Comparison of ENCODE assay signal across 13 cellular contexts in genomic region chr20:49575551-49576060, GRCh38. TPM values are rescaled to one million over a fixed set of nuclear protein-coding genes. Genes with fewer than 3 reads are reported as not detected.
A peak's percentile ranks its signal among the peaks of the same experiment; 100 is the strongest.
DNase-seq lines count a peak whose midpoint lies in the region; ATAC-seq and TF ChIP-seq lines count a peak whose summit lies in the region.
"Had no signal": no experiment of that assay in that cellular context is flagged by ENCODE, and none has a peak within 500 bp of the region (broad histone marks: within the 10 kb centered on the region; RNA-seq: fewer than 3 reads in every experiment).

No MANE protein-coding gene starts in this region.

- DNase-seq in BE2C (peak; percentile 23), NCI-H1694 treated with DMSO at 0.1 percent for 48 hours (lab: John Stamatoyannopoulos, UW) (peak; percentile 81), fibroblast of mammary gland (ENCODE audit: low read depth) (peak; percentile 53), osteoblast (ENCODE audit: insufficient read length, low spot score, missing footprints) (peak; percentile 51), foreskin fibroblast (no peak)
- DNase-seq in activated naive CD4-positive, alpha-beta T cell treated with Interleukin-2 at 50 U/mL for 16 hours, result no peak
- DNase-seq: activated CD8-positive, alpha-beta T cell treated with anti-CD3 and anti-CD28 coated beads for 36 hours; effector CD4-positive, alpha-beta T cell; HCEC 1CT; MM.1S had no signal

- TF ChIP-seq CTCF in BE2C (IDR thresholded peaks at IDR 0.05; ENCODE audit: low read depth, low read length) (no peak), fibroblast of mammary gland (conservative IDR thresholded peaks at IDR 0.05; ENCODE audit: control insufficient read depth, insufficient read depth, low read depth, low read length) (no peak), osteoblast (IDR thresholded peaks at IDR 0.05; ENCODE audit: extremely low read depth, low read depth, low read length) (no peak), foreskin fibroblast (IDR thresholded peaks at IDR 0.05; ENCODE audit: low read depth, low read length) (no peak)

- H3K36me3 ChIP-seq in BE2C, result no peaks in the 10 kb centered on the region
- no peaks in the 10 kb centered on the region for H3K36me3 ChIP-seq in osteoblast (ENCODE audit: insufficient read depth, low read length)

- H3K4me1 ChIP-seq in BE2C (no peaks in the 10 kb centered on the region), osteoblast (ENCODE audit: insufficient read depth, low read length) (peaks cover 28% of the 10 kb centered on the region)

- H3K27ac ChIP-seq in osteoblast (ENCODE audit: low read depth, low read length), result no peak overlapping the region
- H3K27ac ChIP-seq: C4-2B had no signal

- H3K79me2 ChIP-seq in osteoblast (ENCODE audit: insufficient read depth, low read length), result no peaks in the 10 kb centered on the region

- ATAC-seq in GM21381 (IDR thresholded peaks at IDR 0.05; ENCODE audit: unreplicated experiment) (no peak), HG03571 (IDR thresholded peaks at IDR 0.05; ENCODE audit: unreplicated experiment) (no peak)
- ATAC-seq: activated CD8-positive, alpha-beta T cell treated with anti-CD3 and anti-CD28 coated beads for 36 hours had no signal

- H3K9me3 ChIP-seq in BE2C (no peaks in the 10 kb centered on the region), osteoblast (ENCODE audit: low read depth, low read length) (peaks cover 2% of the 10 kb centered on the region)

- H3K4me3 ChIP-seq in BE2C (ENCODE audit: low read depth, low read length) (no peak overlapping the region), fibroblast of mammary gland (ENCODE audit: control insufficient read depth, low read depth, low read length) (no peak overlapping the region), osteoblast (ENCODE audit: insufficient read depth, low read length) (no peak overlapping the region), foreskin fibroblast (ENCODE audit: low read depth in 1 of 2, low read length in 2 of 2) (no peak overlapping the region)

- no peaks in the 10 kb centered on the region for H4K20me1 ChIP-seq in osteoblast (ENCODE audit: insufficient read depth, low read length)

- H3K4me2 ChIP-seq in osteoblast (ENCODE audit: insufficient read depth, low read length), result no peak overlapping the region

- peak overlapping the region; percentile 31 for H2AFZ ChIP-seq in osteoblast (ENCODE audit: low read length)

- H3K27me3 ChIP-seq in BE2C (no peaks in the 10 kb centered on the region), osteoblast (ENCODE audit: insufficient read depth, low read length) (peaks cover 4% of the 10 kb centered on the region)

RNA-seq across cellular contexts. Expression of gene PTGIS, which starts 7.7 kb away (rescaled TPM):
- not detected for polyA plus RNA-seq in BE2C (2012; ENCODE audit: insufficient read depth, insufficient read length, low read depth)
- 33.6 and 89.8 TPM in 2 replicates for total RNA-seq in osteoblast

Comparison
In these comparisons a context has a peak if more than half of its experiments do, and no peak if none do; other contexts are left out.
1. DNase-seq: peak in BE2C (single experiment), NCI-H1694 treated with DMSO at 0.1 percent for 48 hours (single experiment), fibroblast of mammary gland (single experiment) and osteoblast (single experiment); none in foreskin fibroblast (0 of 2) and activated naive CD4-positive, alpha-beta T cell treated with Interleukin-2 at 50 U/mL for 16 hours (single experiment).